Comparison of ENCODE assay signal across 10 cellular contexts in the genomic region with DNA sequence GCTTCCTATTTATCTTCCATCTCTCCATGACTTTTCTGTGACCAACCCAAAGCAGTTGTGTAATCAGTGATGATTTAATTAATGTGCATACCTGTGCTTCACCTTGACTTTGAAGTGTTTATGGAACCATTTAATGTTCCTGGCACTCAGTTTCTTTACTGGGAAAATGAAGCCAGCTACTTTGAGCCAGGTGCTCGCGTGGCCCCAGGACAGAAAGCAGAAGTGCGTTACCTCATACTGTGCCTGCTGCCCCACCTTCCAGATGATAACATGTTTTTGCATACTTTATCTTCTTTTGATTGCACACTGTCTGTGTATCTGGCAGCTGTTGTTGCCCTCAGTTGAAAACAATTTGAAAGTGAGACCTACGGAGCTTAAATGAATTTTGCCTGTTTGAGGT.
DNase-seq lines count a peak whose midpoint lies in the region; ATAC-seq and TF ChIP-seq lines count a peak whose summit lies in the region.
"Had no signal": no experiment of that assay in that cellular context is flagged by ENCODE, and none has a peak within 500 bp of the region (broad histone marks: within the 10 kb centered on the region; RNA-seq: fewer than 3 reads in every experiment).

No MANE protein-coding gene starts in this region.

- no peaks in the 10 kb centered on the region for H3K9me3 ChIP-seq in tibial nerve

- no peaks in the 10 kb centered on the region for H3K4me1 ChIP-seq in tibial nerve

- WGBS in tibial nerve, 2 donors: 79 to 90% methylated on average over 4 of the region's 4 CpGs

- no peaks in the 10 kb centered on the region for H3K27me3 ChIP-seq in tibial nerve
- H3K27me3 ChIP-seq: cardiac muscle cell had no signal

- no peaks in the 10 kb centered on the region for H3K36me3 ChIP-seq in tibial nerve
- H3K36me3 ChIP-seq: cardiac muscle cell had no signal

- H3K27ac ChIP-seq in tibial nerve: no peak overlapping the region
- H3K27ac ChIP-seq: cardiac muscle cell had no signal

- no peak for TF ChIP-seq EP300 in tibial nerve (IDR thresholded peaks at IDR 0.05)

- TF ChIP-seq POLR2A in Raji (IDR thresholded peaks at IDR 0.05; ENCODE audit: insufficient read depth, low read depth, low read length) (peak; percentile 53; the same call in 1 of the 2 replicates), tibial nerve (IDR thresholded peaks at IDR 0.05) (no peak)

- peak; percentile 76 for ATAC-seq in GM21381 (IDR thresholded peaks at IDR 0.05; ENCODE audit: unreplicated experiment)
- peak; percentile 73 for ATAC-seq in HG03196 (IDR thresholded peaks at IDR 0.05; ENCODE audit: unreplicated experiment)

- TF ChIP-seq CTCF in GM12865 (IDR thresholded peaks at IDR 0.05; ENCODE audit: insufficient read depth, low read depth, low read length, missing control alignments) (no peak), tibial nerve (IDR thresholded peaks at IDR 0.05) (no peak)

- peak; percentile 66 for DNase-seq in GM12865 (ENCODE audit: low read depth)
- no peak for DNase-seq in activated naive CD4-positive, alpha-beta T cell treated with Interleukin-2 at 50 U/mL for 16 hours
- DNase-seq in tibial nerve (ENCODE audit: low spot score in 2 of 2): no peak
- no peak for DNase-seq in DMS53 (lab: John Stamatoyannopoulos, UW)
- DNase-seq in activated CD4-positive, alpha-beta T cell treated with anti-CD3 and anti-CD28 coated beads, Interleukin-2, amount 50 U/mL, for 1 hour: no peak
- DNase-seq: kidney had no signal

- peak overlapping the region; percentile 21; the same call in 1 of the 2 replicates for H3K4me3 ChIP-seq in GM12865 (ENCODE audit: low read depth, low read length)
- H3K4me3 ChIP-seq in tibial nerve: no peak overlapping the region
- H3K4me3 ChIP-seq: cardiac muscle cell had no signal
